Comparison of ENCODE assay signal across 30 cellular contexts in genomic region chr4:17695341-17695740, GRCh38.
"Had no signal": no experiment of that assay in that cellular context is flagged by ENCODE, and none has a peak within 500 bp of the region (broad histone marks: within the 10 kb centered on the region; RNA-seq: fewer than 3 reads in every experiment).

No MANE protein-coding gene starts in this region.

- H3K36me3 ChIP-seq: adrenal gland, ascending aorta, cardiac muscle cell had no signal

- DNase-seq: activated B cell treated with CpG ODN at 0.5 μM for 24 hours; activated CD4-positive, alpha-beta memory T cell treated with anti-CD3 and anti-CD28 coated beads for 36 hours; activated CD4-positive, alpha-beta T cell treated with anti-CD3 and anti-CD28 coated beads for 4 hours; activated CD4-positive, alpha-beta T cell treated with anti-CD3 and anti-CD28 coated beads, Interleukin-2, amount 10 ng/mL, durations not matched to agents 24 days and 14 days; activated CD4-positive, alpha-beta T cell treated with anti-CD3 and anti-CD28 coated beads, Interleukin-2, amount 50 U/mL, for 1 hour; activated CD4-positive, alpha-beta T cell treated with anti-CD3 and anti-CD28 coated beads, Interleukin-2, amount 50 U/mL, for 4 hours; activated CD4-positive, CD25-positive, alpha-beta regulatory T cell treated with anti-CD3 and anti-CD28 coated beads, Interleukin-2, amount 50 U/mL, for 72 hours; activated CD8-positive, alpha-beta memory T cell treated with anti-CD3 and anti-CD28 coated beads, Interleukin-2, amount 50 U/mL, for 4 hours; activated CD8-positive, alpha-beta T cell treated with anti-CD3 and anti-CD28 coated beads for 36 hours; activated effector memory CD4-positive, alpha-beta T cell treated with anti-CD3 and anti-CD28 coated beads, Interleukin-2, amount 50 U/mL, for 16 hours; activated gamma-delta T cell treated with Interleukin-2 at 50 U/mL for 16 hours; activated naive CD4-positive, alpha-beta T cell; activated naive CD4-positive, alpha-beta T cell treated with anti-CD3 and anti-CD28 coated beads for 36 hours; activated naive CD4-positive, alpha-beta T cell treated with anti-CD3 and anti-CD28 coated beads, Interleukin-2, amount 50 U/mL, for 16 hours; activated naive CD8-positive, alpha-beta T cell treated with anti-CD3 and anti-CD28 coated beads for 36 hours; activated T-cell treated with anti-CD3 and anti-CD28 coated beads for 4 hours; activated T-cell treated with anti-CD3 and anti-CD28 coated beads, Interleukin-2, amount 50 U/mL, for 1 hour; activated T-cell treated with anti-CD3 and anti-CD28 coated beads, Interleukin-2, amount 50 U/mL, for 4 hours; activated T-cell treated with anti-CD3 and anti-CD28 coated beads, Interleukin-2, amount 50 U/mL, for 72 hours; adrenal gland; amniotic stem cell; caudate nucleus; T-helper 1 cell; T-helper 2 cell; T-helper 9 cell had no signal

- ATAC-seq: activated CD8-positive, alpha-beta T cell treated with anti-CD3 and anti-CD28 coated beads for 36 hours; activated naive CD4-positive, alpha-beta T cell treated with anti-CD3 and anti-CD28 coated beads, Interleukin-2, amount 50 U/mL, for 72 hours; activated T-cell treated with anti-CD3 and anti-CD28 coated beads, Interleukin-2, amount 50 U/mL, for 4 hours; activated T-cell treated with anti-CD3 and anti-CD28 coated beads, Interleukin-2, amount 50 U/mL, for 72 hours; activated T-helper 17 cell treated with anti-CD3 and anti-CD28 coated beads, Interleukin-2, amount 50 U/mL, for 72 hours had no signal

- H3K9me3 ChIP-seq: adrenal gland, ascending aorta had no signal

- H3K4me1 ChIP-seq: adrenal gland, ascending aorta had no signal

- H3K27ac ChIP-seq: adrenal gland, ascending aorta, cardiac muscle cell, VCaP had no signal

- H3K4me3 ChIP-seq: adrenal gland, ascending aorta, cardiac muscle cell had no signal

- H3K27me3 ChIP-seq: adrenal gland, ascending aorta, cardiac muscle cell had no signal
